Comparison of ENCODE assay signal across 14 cellular contexts in the genomic region with DNA sequence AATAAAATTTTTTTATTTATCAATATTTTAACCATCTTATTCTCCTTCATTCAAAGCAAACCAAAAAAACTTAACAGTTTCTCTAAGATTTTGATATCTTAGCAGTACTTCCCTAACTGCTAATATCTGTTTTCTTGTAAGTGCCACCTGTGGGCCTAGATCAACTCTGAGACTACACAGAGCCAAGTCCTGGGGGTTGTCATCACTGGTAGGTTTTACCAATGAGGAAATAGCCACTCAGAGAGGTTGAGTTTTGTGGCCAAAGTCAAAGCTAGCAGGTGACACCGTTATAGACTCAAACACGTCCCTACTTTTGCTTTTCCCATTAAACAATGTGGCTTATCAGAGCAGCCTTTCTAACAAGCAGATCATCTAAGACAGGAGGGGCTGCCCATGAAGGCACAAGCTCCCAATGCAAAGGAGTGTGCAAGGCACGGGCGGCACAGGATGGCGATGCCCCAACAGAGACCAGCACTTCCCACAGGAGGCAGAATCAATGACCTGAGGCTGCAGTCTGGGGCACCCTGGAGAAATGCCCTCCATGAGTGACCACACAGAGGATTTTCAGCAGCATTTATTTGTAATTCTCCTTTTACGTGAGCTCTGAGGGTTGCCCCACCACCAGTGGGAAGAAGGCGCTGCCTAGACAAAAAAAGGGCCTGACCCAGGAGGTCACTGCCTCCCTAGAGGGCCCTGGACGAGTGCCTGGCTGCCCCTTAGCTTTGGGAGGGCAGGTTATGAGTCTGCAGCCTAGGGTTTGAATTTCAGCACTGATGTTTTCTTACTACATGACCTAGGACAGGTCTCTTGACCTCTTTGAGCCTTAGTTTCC. TPM values are rescaled to one million over a fixed set of nuclear protein-coding genes. Genes with fewer than 3 reads are reported as not detected.
DNase-seq lines count a peak whose midpoint lies in the region; ATAC-seq and TF ChIP-seq lines count a peak whose summit lies in the region.
"Had no signal": no experiment of that assay in that cellular context is flagged by ENCODE, and none has a peak within 500 bp of the region (broad histone marks: within the 10 kb centered on the region; RNA-seq: fewer than 3 reads in every experiment).

No MANE protein-coding gene starts in this region.

- H3K27ac Mint-ChIP-seq in T-helper 2 cell treated with Interferon-gamma antibody and Interleukin-4, amounts not matched to agents 5 μg/mL and 100 μg/mL, for 36 hours: peak overlapping the region; percentile 24

- DNase-seq in T-helper 2 cell treated with Interferon-gamma antibody and Interleukin-4, amounts not matched to agents 5 μg/mL and 100 μg/mL, for 36 hours (ENCODE audit: low spot score): no peak
- no peak for DNase-seq in T-helper 2 cell
- DNase-seq in ascending aorta (ENCODE audit: low spot score in 2 of 2): no peak
- DNase-seq in lower lobe of right lung: no peak
- peak in 1 of 2 donors; percentile 50 for DNase-seq in tibial artery
- DNase-seq in activated CD8-positive, alpha-beta memory T cell treated with anti-CD3 and anti-CD28 coated beads, Interleukin-2, amount 50 U/mL, for 4 hours: no peak
- no peak for DNase-seq in GM19240 (ENCODE audit: insufficient read length, low spot score)
- no peak for DNase-seq in aorta
- DNase-seq: effector CD4-positive, alpha-beta T cell; hippocampal formation; NCI-H1048; NCI-H526 treated with DMSO at 0.1 percent for 48 hours had no signal

- TF ChIP-seq CTCF in ascending aorta (IDR thresholded peaks at IDR 0.05) (no peak), lower lobe of right lung (IDR thresholded peaks at IDR 0.05) (no peak), tibial artery (IDR thresholded peaks at IDR 0.05) (no peak)

- H3K27me3 ChIP-seq in ascending aorta (no peaks in the 10 kb centered on the region), lower lobe of right lung (ENCODE audit: low read depth) (no peaks in the 10 kb centered on the region), tibial artery (no peaks in the 10 kb centered on the region), aorta (ENCODE audit: control insufficient read depth in 1 of 2, insufficient read depth in 2 of 2, low read length in 1 of 2) (no peaks in the 10 kb centered on the region)

- H3K36me3 ChIP-seq in ascending aorta (peaks cover 3 to 9% of the 10 kb centered on the region in 2 donors), lower lobe of right lung (peaks cover 34% of the 10 kb centered on the region), tibial artery (peaks cover 0 to 21% (median 0%) of the 10 kb centered on the region in 3 donors), aorta (ENCODE audit: control insufficient read depth in 1 of 2, insufficient read depth in 2 of 2, low read length in 1 of 2) (no peaks in the 10 kb centered on the region)

- no peaks in the 10 kb centered on the region for H3K9me3 ChIP-seq in ascending aorta
- H3K9me3 ChIP-seq in lower lobe of right lung: no peaks in the 10 kb centered on the region
- no peaks in the 10 kb centered on the region for H3K9me3 ChIP-seq in tibial artery
- no peaks in the 10 kb centered on the region for H3K9me3 ChIP-seq in aorta (ENCODE audit: control insufficient read depth, low read length)

- no peak overlapping the region for H3K4me3 ChIP-seq in ascending aorta
- H3K4me3 ChIP-seq in lower lobe of right lung: no peak overlapping the region
- no peak overlapping the region for H3K4me3 ChIP-seq in tibial artery
- H3K4me3 ChIP-seq in aorta (ENCODE audit: low read length in 2 of 2): no peak overlapping the region
- H3K4me3 ChIP-seq: SK-N-MC had no signal

- H3K4me1 ChIP-seq in ascending aorta: no peaks in the 10 kb centered on the region
- H3K4me1 ChIP-seq in lower lobe of right lung: peaks cover 74% of the 10 kb centered on the region
- no peaks in the 10 kb centered on the region for H3K4me1 ChIP-seq in tibial artery
- H3K4me1 ChIP-seq in aorta (ENCODE audit: control insufficient read depth in 1 of 2, insufficient read depth in 2 of 2, low read length in 2 of 2): no peaks in the 10 kb centered on the region

- no peak overlapping the region for H3K4me3 Mint-ChIP-seq in T-helper 2 cell treated with Interferon-gamma antibody and Interleukin-4, amounts not matched to agents 5 μg/mL and 100 μg/mL, for 36 hours
- H3K4me3 Mint-ChIP-seq: activated naive CD8-positive, alpha-beta T cell had no signal

- H3K27me3 Mint-ChIP-seq in T-helper 2 cell treated with Interferon-gamma antibody and Interleukin-4, amounts not matched to agents 5 μg/mL and 100 μg/mL, for 36 hours (ENCODE audit: low read depth): no peaks in the 10 kb centered on the region
- H3K27me3 Mint-ChIP-seq: activated naive CD8-positive, alpha-beta T cell had no signal

- intact Hi-C loops in ascending aorta (cut with DNase I) (no loop called here), lower lobe of right lung (cut with DNase I) (no loop called here), tibial artery (cut with DNase I; ENCODE audit: low total_unique reads) (no loop called here), aorta (cut with DNase I) (no loop called here)

- peak overlapping the region; percentile 23 to 65 for H3K27ac ChIP-seq in ascending aorta
- H3K27ac ChIP-seq in lower lobe of right lung: peak overlapping the region; percentile 81
- H3K27ac ChIP-seq in tibial artery: peak overlapping the region; percentile 19 to 26
- no peak overlapping the region for H3K27ac ChIP-seq in aorta (ENCODE audit: low read depth in 1 of 2, low read length in 2 of 2)
- H3K27ac ChIP-seq: SK-N-MC had no signal

- peaks cover 15% of the 10 kb centered on the region for H3K4me1 Mint-ChIP-seq in T-helper 2 cell treated with Interferon-gamma antibody and Interleukin-4, amounts not matched to agents 5 μg/mL and 100 μg/mL, for 36 hours (ENCODE audit: low read depth)

- ATAC-seq in lower lobe of right lung: peak; percentile 5 to 7
- ATAC-seq in aorta (ENCODE audit: low FRiP score): no peak

- H3K9me3 Mint-ChIP-seq in T-helper 2 cell treated with Interferon-gamma antibody and Interleukin-4, amounts not matched to agents 5 μg/mL and 100 μg/mL, for 36 hours: no peaks in the 10 kb centered on the region

- peaks cover 6% of the 10 kb centered on the region for H3K36me3 Mint-ChIP-seq in T-helper 2 cell treated with Interferon-gamma antibody and Interleukin-4, amounts not matched to agents 5 μg/mL and 100 μg/mL, for 36 hours (ENCODE audit: low read depth)

- WGBS in aorta, 2 donors: 85 to 88% methylated on average over 8 of the region's 8 CpGs

RNA-seq across cellular contexts. Expression of gene TBC1D2, which starts 7.4 kb away (rescaled TPM):
- 32.5 TPM for total RNA-seq in ascending aorta
- 64.3 TPM for total RNA-seq in lower lobe of right lung
- 10 to 100 TPM in 1 of 2 donors, 1 to 10 TPM in 1; 9.7 to 12.4 TPM for total RNA-seq in aorta
- polyA plus RNA-seq in aorta: 1 to 10 TPM; 6.0 to 7.0 TPM

RNA-seq across cellular contexts. Expression of gene CORO2A, which starts 55.6 kb away (rescaled TPM):
- total RNA-seq in ascending aorta (9.0 TPM), lower lobe of right lung (26.1 TPM), aorta (1 to 10 TPM; 1.6 to 3.7 TPM)
- 1 to 10 TPM in 1 of 2 donors, under 1 TPM in 1; 0.31 to 8.3 TPM for polyA plus RNA-seq in aorta

Comparison
In these comparisons a context has a peak if more than half of its experiments do, and no peak if none do; other contexts are left out.
1. H3K27ac ChIP-seq: peak in ascending aorta (2 of 2), lower lobe of right lung (single experiment) and tibial artery (2 of 2); none in aorta (0 of 2).